Comparison of ENCODE assay signal across 16 cellular contexts in genomic region chr14:69937367-69937777, GRCh38. TPM values are rescaled to one million over a fixed set of nuclear protein-coding genes. Genes with fewer than 3 reads are reported as not detected.
"Had no signal": no experiment of that assay in that cellular context is flagged by ENCODE, and none has a peak within 500 bp of the region (broad histone marks: within the 10 kb centered on the region; RNA-seq: fewer than 3 reads in every experiment).

No MANE protein-coding gene starts in this region.

- H3K27ac Mint-ChIP-seq: activated CD8-positive, alpha-beta T cell treated with anti-CD3 and anti-CD28 coated beads for 36 hours; memory B cell; stimulated activated naive B cell treated with anti-CD40 and anti-IgM and Interleukin-4, amounts not matched to agents 10 μg/mL and 1 μg/mL and 100 μg/mL, for 72 hours; T-helper 2 cell treated with Interferon-gamma antibody and Interleukin-4, amounts not matched to agents 5 μg/mL and 100 μg/mL, for 36 hours had no signal

- DNase-seq: activated CD8-positive, alpha-beta memory T cell treated with anti-CD3 and anti-CD28 coated beads, Interleukin-2, amount 50 U/mL, for 48 hours; activated CD8-positive, alpha-beta T cell treated with anti-CD3 and anti-CD28 coated beads for 36 hours; central memory CD4-positive, alpha-beta T cell; effector CD8-positive, alpha-beta T cell; left lung; posterior cingulate gyrus; right cardiac atrium; spleen; stimulated activated CD4-positive, alpha-beta T cell treated with anti-CD3 and anti-CD28 coated beads, Interleukin-2, amount 100 ng/mL, for 24 hours; stimulated activated naive B cell treated with anti-CD40 and anti-IgM and Interleukin-4, amounts not matched to agents 10 μg/mL and 1 μg/mL and 100 μg/mL, for 72 hours; substantia nigra; upper lobe of left lung had no signal

- H3K9me3 ChIP-seq: left lung, neutrophil, spleen, upper lobe of left lung had no signal

- H3K27ac ChIP-seq: coronary artery, left lung, neutrophil, spleen, upper lobe of left lung had no signal

- H3K4me1 Mint-ChIP-seq: memory B cell; stimulated activated naive B cell treated with anti-CD40 and anti-IgM and Interleukin-4, amounts not matched to agents 10 μg/mL and 1 μg/mL and 100 μg/mL, for 72 hours had no signal

- H3K9me3 Mint-ChIP-seq: activated CD8-positive, alpha-beta T cell treated with anti-CD3 and anti-CD28 coated beads for 36 hours; memory B cell; stimulated activated naive B cell treated with anti-CD40 and anti-IgM and Interleukin-4, amounts not matched to agents 10 μg/mL and 1 μg/mL and 100 μg/mL, for 72 hours; T-helper 2 cell treated with Interferon-gamma antibody and Interleukin-4, amounts not matched to agents 5 μg/mL and 100 μg/mL, for 36 hours had no signal

- H3K36me3 Mint-ChIP-seq: memory B cell; stimulated activated naive B cell treated with anti-CD40 and anti-IgM and Interleukin-4, amounts not matched to agents 10 μg/mL and 1 μg/mL and 100 μg/mL, for 72 hours had no signal

- H3K36me3 ChIP-seq: left lung, neutrophil, spleen, upper lobe of left lung had no signal

- H3K4me3 Mint-ChIP-seq: activated CD8-positive, alpha-beta T cell treated with anti-CD3 and anti-CD28 coated beads for 36 hours; memory B cell; stimulated activated naive B cell treated with anti-CD40 and anti-IgM and Interleukin-4, amounts not matched to agents 10 μg/mL and 1 μg/mL and 100 μg/mL, for 72 hours; T-helper 2 cell treated with Interferon-gamma antibody and Interleukin-4, amounts not matched to agents 5 μg/mL and 100 μg/mL, for 36 hours had no signal

- H3K4me3 ChIP-seq: coronary artery, left lung, spleen, upper lobe of left lung had no signal

- H3K4me1 ChIP-seq: left lung, spleen, upper lobe of left lung had no signal

- H3K27me3 ChIP-seq: upper lobe of left lung had no signal

RNA-seq across cellular contexts. Expression of gene SMOC1, which starts 58.2 kb away (rescaled TPM):
- total RNA-seq: activated CD8-positive, alpha-beta T cell treated with anti-CD3 and anti-CD28 coated beads for 36 hours had no signal
